Comparison of ENCODE assay signal across 1 cellular context in genomic region chr16:4262303-4262835, GRCh38.
TF ChIP-seq lines count a peak whose summit lies in the region.

No MANE protein-coding gene starts in this region.

TF ChIP-seq in GM23338, 12 proteins besides CTCF, POLR2A, EP300 and RAD21:
- TF ChIP-seq ZNF114 (CRISPR knock-in tag; IDR thresholded peaks at IDR 0.05) = no peak
- TF ChIP-seq, protein P1, sequence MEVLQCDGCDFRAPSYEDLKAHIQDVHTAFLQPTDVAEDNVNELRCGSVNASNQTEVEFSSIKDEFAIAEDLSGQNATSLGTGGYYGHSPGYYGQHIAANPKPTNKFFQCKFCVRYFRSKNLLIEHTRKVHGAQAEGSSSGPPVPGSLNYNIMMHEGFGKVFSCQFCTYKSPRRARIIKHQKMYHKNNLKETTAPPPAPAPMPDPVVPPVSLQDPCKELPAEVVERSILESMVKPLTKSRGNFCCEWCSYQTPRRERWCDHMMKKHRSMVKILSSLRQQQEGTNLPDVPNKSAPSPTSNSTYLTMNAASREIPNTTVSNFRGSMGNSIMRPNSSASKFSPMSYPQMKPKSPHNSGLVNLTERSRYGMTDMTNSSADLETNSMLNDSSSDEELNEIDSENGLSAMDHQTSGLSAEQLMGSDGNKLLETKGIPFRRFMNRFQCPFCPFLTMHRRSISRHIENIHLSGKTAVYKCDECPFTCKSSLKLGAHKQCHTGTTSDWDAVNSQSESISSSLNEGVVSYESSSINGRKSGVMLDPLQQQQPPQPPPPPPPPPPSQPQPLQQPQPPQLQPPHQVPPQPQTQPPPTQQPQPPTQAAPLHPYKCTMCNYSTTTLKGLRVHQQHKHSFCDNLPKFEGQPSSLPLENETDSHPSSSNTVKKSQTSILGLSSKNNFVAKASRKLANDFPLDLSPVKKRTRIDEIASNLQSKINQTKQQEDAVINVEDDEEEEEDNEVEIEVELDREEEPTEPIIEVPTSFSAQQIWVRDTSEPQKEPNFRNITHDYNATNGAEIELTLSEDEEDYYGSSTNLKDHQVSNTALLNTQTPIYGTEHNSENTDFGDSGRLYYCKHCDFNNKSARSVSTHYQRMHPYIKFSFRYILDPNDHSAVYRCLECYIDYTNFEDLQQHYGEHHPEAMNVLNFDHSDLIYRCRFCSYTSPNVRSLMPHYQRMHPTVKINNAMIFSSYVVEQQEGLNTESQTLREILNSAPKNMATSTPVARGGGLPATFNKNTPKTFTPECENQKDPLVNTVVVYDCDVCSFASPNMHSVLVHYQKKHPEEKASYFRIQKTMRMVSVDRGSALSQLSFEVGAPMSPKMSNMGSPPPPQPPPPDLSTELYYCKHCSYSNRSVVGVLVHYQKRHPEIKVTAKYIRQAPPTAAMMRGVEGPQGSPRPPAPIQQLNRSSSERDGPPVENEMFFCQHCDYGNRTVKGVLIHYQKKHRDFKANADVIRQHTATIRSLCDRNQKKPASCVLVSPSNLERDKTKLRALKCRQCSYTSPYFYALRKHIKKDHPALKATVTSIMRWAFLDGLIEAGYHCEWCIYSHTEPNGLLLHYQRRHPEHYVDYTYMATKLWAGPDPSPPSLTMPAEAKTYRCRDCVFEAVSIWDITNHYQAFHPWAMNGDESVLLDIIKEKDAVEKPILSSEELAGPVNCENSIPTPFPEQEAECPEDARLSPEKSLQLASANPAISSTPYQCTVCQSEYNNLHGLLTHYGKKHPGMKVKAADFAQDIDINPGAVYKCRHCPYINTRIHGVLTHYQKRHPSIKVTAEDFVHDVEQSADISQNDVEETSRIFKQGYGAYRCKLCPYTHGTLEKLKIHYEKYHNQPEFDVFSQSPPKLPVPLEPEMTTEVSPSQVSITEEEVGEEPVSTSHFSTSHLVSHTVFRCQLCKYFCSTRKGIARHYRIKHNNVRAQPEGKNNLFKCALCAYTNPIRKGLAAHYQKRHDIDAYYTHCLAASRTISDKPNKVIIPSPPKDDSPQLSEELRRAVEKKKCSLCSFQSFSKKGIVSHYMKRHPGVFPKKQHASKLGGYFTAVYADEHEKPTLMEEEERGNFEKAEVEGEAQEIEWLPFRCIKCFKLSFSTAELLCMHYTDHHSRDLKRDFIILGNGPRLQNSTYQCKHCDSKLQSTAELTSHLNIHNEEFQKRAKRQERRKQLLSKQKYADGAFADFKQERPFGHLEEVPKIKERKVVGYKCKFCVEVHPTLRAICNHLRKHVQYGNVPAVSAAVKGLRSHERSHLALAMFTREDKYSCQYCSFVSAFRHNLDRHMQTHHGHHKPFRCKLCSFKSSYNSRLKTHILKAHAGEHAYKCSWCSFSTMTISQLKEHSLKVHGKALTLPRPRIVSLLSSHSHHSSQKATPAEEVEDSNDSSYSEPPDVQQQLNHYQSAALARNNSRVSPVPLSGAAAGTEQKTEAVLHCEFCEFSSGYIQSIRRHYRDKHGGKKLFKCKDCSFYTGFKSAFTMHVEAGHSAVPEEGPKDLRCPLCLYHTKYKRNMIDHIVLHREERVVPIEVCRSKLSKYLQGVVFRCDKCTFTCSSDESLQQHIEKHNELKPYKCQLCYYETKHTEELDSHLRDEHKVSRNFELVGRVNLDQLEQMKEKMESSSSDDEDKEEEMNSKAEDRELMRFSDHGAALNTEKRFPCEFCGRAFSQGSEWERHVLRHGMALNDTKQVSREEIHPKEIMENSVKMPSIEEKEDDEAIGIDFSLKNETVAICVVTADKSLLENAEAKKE (CRISPR knock-in tag; IDR thresholded peaks at IDR 0.05) = no peak
- TF ChIP-seq EZH2phosphoT487 (IDR thresholded peaks at IDR 0.05; ENCODE audit: unreplicated experiment) = no peak
- no peak for TF ChIP-seq ZNF331 (CRISPR knock-in tag; IDR thresholded peaks at IDR 0.05; ENCODE audit: low read depth)
- TF ChIP-seq EZH2 (IDR thresholded peaks at IDR 0.05; ENCODE audit: low read depth, unreplicated experiment) = no peak
- TF ChIP-seq NANOG (IDR thresholded peaks at IDR 0.05; ENCODE audit: borderline replicate concordance) = no peak
- TF ChIP-seq, protein P2, sequence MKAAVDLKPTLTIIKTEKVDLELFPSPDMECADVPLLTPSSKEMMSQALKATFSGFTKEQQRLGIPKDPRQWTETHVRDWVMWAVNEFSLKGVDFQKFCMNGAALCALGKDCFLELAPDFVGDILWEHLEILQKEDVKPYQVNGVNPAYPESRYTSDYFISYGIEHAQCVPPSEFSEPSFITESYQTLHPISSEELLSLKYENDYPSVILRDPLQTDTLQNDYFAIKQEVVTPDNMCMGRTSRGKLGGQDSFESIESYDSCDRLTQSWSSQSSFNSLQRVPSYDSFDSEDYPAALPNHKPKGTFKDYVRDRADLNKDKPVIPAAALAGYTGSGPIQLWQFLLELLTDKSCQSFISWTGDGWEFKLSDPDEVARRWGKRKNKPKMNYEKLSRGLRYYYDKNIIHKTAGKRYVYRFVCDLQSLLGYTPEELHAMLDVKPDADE (IDR thresholded peaks at IDR 0.05) = no peak
- TF ChIP-seq STAT1 (IDR thresholded peaks at IDR 0.05; ENCODE audit: unreplicated experiment) = no peak
- TF ChIP-seq REST (IDR thresholded peaks at IDR 0.05; ENCODE audit: unreplicated experiment) = no peak
- TF ChIP-seq CREB1 (CRISPR knock-in tag; IDR thresholded peaks at IDR 0.05; ENCODE audit: low read depth) = no peak
- TF ChIP-seq JUNB (IDR thresholded peaks at IDR 0.05; ENCODE audit: unreplicated experiment) = no peak
- TF ChIP-seq POLR2AphosphoS5 (IDR thresholded peaks at IDR 0.05; ENCODE audit: low read depth) = no peak
TF ChIP-seq in GM23338: peak in this region for 0.
